Comparison of ENCODE assay signal across 8 cellular contexts in the genomic region with DNA sequence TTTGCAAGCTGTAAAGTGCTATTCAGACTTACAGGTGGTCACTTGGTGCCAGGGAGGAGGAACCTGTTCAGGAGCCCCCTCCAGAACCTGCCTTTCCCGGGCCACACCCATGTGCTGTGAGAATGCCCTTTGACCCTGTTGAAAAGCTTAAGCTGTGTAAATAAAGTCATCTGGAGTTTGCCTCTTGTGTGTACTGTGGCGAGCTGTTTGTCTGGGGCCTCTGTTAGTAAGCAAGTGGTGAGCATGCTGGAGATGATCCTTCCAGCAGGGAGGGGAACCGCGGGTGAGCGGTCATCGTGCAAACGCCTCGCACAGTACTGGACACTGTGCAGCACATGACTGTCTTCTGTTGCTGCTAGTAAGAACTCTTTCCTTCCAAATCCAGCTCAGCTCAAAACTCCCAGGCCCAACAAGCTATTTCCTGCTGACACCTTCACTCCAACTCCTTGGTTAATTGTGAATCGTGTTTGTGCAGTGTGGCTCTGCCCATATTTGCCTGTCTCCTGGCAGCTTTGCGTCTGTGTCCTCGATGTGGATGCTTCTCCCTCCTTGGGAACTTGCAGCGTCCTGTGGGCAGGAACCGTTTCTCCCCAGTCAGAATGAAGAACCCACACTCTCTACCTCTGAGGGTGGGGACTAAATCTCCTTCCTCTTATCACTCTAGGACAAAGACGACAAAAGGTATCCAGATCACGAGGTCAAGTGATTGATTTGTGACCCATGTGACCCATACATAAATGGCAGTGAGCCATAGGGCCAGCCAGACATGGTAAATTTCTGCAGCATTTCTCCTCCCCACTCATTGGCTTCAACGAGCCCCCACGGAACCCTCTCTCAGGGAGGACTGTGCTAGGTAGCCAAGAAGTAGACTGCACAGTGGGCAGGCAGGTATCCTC. TPM values are rescaled to one million over a fixed set of nuclear protein-coding genes. Genes with fewer than 3 reads are reported as not detected.
DNase-seq lines count a peak whose midpoint lies in the region; ATAC-seq, FAIRE-seq and TF ChIP-seq lines count a peak whose summit lies in the region.
"Had no signal": no experiment of that assay in that cellular context is flagged by ENCODE, and none has a peak within 500 bp of the region (broad histone marks: within the 10 kb centered on the region; RNA-seq: fewer than 3 reads in every experiment).

No MANE protein-coding gene starts in this region.

- H3K27ac ChIP-seq in GM23338 (ENCODE audit: low read depth) (peak overlapping the region; percentile 73), iPS-20b (ENCODE audit: low read length) (no peak overlapping the region), small intestine (ENCODE audit: low read depth in 1 of 2, low read length in 1 of 2) (peak overlapping the region; percentile 95 to 99)

- H3K79me2 ChIP-seq in GM23338 (replicated peaks; ENCODE audit: insufficient read depth) = no peaks in the 10 kb centered on the region

- DNase-seq in GM23338 (ENCODE audit: low spot score) (no peak), SHP77 treated with DMSO at 0.1 percent for 48 hours (lab: John Stamatoyannopoulos, UW) (peak; percentile 73), small intestine (peak; percentile 96), T1000 (lab: John Stamatoyannopoulos, UW) (no peak)

- no peaks in the 10 kb centered on the region for H3F3A ChIP-seq in GM23338 (replicated peaks; ENCODE audit: low read depth)

- H3K9ac ChIP-seq in iPS-20b (ENCODE audit: low read depth, low read length) = peak overlapping the region; percentile 61; the same call in 1 of the 2 replicates

- H4K20me1 ChIP-seq in GM23338 (replicated peaks; ENCODE audit: insufficient read depth) = no peaks in the 10 kb centered on the region

- no peaks in the 10 kb centered on the region for H3K36me3 ChIP-seq in GM23338 (ENCODE audit: insufficient read depth)
- H3K36me3 ChIP-seq in iPS-20b (ENCODE audit: insufficient read depth, low read depth, low read length) = no peaks in the 10 kb centered on the region
- no peaks in the 10 kb centered on the region for H3K36me3 ChIP-seq in small intestine (ENCODE audit: control insufficient read depth in 2 of 2, insufficient read depth in 2 of 2, low read length in 2 of 2)

- H3K4me2 ChIP-seq in GM23338 = peak overlapping the region; percentile 73

- no peaks in the 10 kb centered on the region for H3K9me2 ChIP-seq in GM23338 (ENCODE audit: insufficient read depth)

- TF ChIP-seq CTCF in GM23338 (conservative IDR thresholded peaks at IDR 0.05; ENCODE audit: low read depth in 2 of 2) = no peak

- H3K9me3 ChIP-seq in iPS-20b (ENCODE audit: insufficient read depth, low read depth, low read length) (no peaks in the 10 kb centered on the region; the same call in 1 of the 2 replicates), small intestine (ENCODE audit: control insufficient read depth, low read depth) (no peaks in the 10 kb centered on the region)

- peak overlapping the region; percentile 49 for H3K4me3 ChIP-seq in GM23338
- H3K4me3 ChIP-seq in iPS-20b (ENCODE audit: low read length) = peak overlapping the region; percentile 55; the same call in 1 of the 2 replicates
- H3K4me3 ChIP-seq in small intestine (ENCODE audit: low read depth in 1 of 2, low read length in 2 of 2) = no peak overlapping the region

- H2AFZ ChIP-seq in GM23338 = no peak overlapping the region

- peaks cover 27% of the 10 kb centered on the region for H3K27me3 Mint-ChIP-seq in GM23338 (ENCODE audit: insufficient read depth, low read depth, poor library complexity)

- no peak for FAIRE-seq in small intestine (lab: Jason Lieb, UNC)

- H3K27me3 ChIP-seq in GM23338 (ENCODE audit: insufficient read depth) = peaks cover 45% of the 10 kb centered on the region
- peaks cover 58% of the 10 kb centered on the region for H3K27me3 ChIP-seq in iPS-20b (ENCODE audit: insufficient read depth, low read length)
- no peaks in the 10 kb centered on the region for H3K27me3 ChIP-seq in small intestine (ENCODE audit: control insufficient read depth in 2 of 2, insufficient read depth in 2 of 2, low read length in 2 of 2)

- ATAC-seq in GM23338 = no peak
- no peak for ATAC-seq in HG02678 (IDR thresholded peaks at IDR 0.05; ENCODE audit: unreplicated experiment)
- no peak for ATAC-seq in GM21576 (IDR thresholded peaks at IDR 0.05; ENCODE audit: unreplicated experiment)

- H3K4me3 Mint-ChIP-seq in GM23338 = peak overlapping the region; percentile 65

- H3K4me1 Mint-ChIP-seq in GM23338 = peaks cover 53% of the 10 kb centered on the region

- 35 to 48% (median 38%) methylated on average over 15 to 17 of the region's 17 CpGs for WGBS in small intestine, 3 donors

- peak overlapping the region; percentile 66 for H3K27ac Mint-ChIP-seq in GM23338

- no peaks in the 10 kb centered on the region for H3K36me3 Mint-ChIP-seq in GM23338 (ENCODE audit: low read depth)

- H3K4me1 ChIP-seq in GM23338 (ENCODE audit: insufficient read depth) (peaks cover 46% of the 10 kb centered on the region), iPS-20b (ENCODE audit: insufficient read depth, low read length) (peaks cover 30% of the 10 kb centered on the region; the same call in 1 of the 2 replicates), small intestine (ENCODE audit: control insufficient read depth in 2 of 2, insufficient read depth in 1 of 2, low read depth in 1 of 2, low read length in 1 of 2) (peaks cover 31% of the 10 kb centered on the region in 2 donors)

- no peaks in the 10 kb centered on the region for H3K9me3 Mint-ChIP-seq in GM23338

TF ChIP-seq in GM23338, 12 proteins besides CTCF, POLR2A, EP300 and RAD21 (continues in another document):
- TF ChIP-seq, protein P1, sequence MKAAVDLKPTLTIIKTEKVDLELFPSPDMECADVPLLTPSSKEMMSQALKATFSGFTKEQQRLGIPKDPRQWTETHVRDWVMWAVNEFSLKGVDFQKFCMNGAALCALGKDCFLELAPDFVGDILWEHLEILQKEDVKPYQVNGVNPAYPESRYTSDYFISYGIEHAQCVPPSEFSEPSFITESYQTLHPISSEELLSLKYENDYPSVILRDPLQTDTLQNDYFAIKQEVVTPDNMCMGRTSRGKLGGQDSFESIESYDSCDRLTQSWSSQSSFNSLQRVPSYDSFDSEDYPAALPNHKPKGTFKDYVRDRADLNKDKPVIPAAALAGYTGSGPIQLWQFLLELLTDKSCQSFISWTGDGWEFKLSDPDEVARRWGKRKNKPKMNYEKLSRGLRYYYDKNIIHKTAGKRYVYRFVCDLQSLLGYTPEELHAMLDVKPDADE (IDR thresholded peaks at IDR 0.05) = 0 out of 2 replicates have a peak, but pooled peaks have one; percentile 2
- no peak for TF ChIP-seq ZNF331 (CRISPR knock-in tag; IDR thresholded peaks at IDR 0.05; ENCODE audit: low read depth)

RNA-seq across cellular contexts. Expression of a gene that starts 13.9 kb away (rescaled TPM):
- 7.8 and 9.1 TPM in 2 replicates for total RNA-seq in GM23338 (2014; rRNA removed; shearing (Covaris generic))
- polyA plus RNA-seq in GM23338 (2016; fragmentation: Nextera tagmentation; extraction: Ambion mirVana) (5.7 and 6.3 TPM in 2 replicates), small intestine (100 to 1,000 TPM in 1 of 3 donors, 10 to 100 TPM in 2; 15.9 to 101 (median 23.5) TPM)

RNA-seq across cellular contexts. Expression of a gene that starts 59.5 kb away (rescaled TPM):
- total RNA-seq in GM23338 (2014; rRNA removed; shearing (Covaris generic)) = 0.31 and 1.3 TPM in 2 replicates
- 0.27 TPM in 1 of 2 replicates, not detected in the other for polyA plus RNA-seq in GM23338 (2016; fragmentation: Nextera tagmentation; extraction: Ambion mirVana)
- 10 to 100 TPM in 1 of 3 donors, 1 to 10 TPM in 1, under 1 TPM in 1; 0.89 to 11.2 (median 5.4) TPM for polyA plus RNA-seq in small intestine
- total RNA-seq: HT1080 had no signal

Comparison
In these comparisons a context has a peak if more than half of its experiments do, and no peak if none do; other contexts are left out.
1. DNase-seq: peak in SHP77 treated with DMSO at 0.1 percent for 48 hours (single experiment) and small intestine (single experiment); none in GM23338 (single experiment) and T1000 (single experiment).
2. H3K4me3 ChIP-seq: peak in GM23338 (single experiment) and iPS-20b (single experiment); none in small intestine (0 of 2).